ENCODE assay signal across 8 cellular contexts in the genomic region with DNA sequence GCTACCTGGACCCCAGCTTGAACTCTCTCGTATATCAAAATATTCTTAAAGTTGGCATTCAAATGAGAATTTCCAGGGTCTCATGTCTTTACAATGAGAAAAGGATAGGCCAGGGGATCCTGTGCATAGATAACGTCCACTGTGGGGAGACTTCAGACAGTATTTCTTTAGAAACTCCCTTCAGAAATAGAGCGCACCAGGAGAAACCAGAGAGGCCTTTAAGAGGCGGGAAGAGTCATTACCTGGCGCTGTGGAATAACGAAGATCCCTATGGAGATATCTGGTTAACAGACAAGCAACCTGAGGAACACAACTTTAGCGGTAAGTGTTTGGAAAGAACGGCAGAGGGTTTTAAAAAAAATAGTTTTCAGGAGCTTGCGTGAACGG. TPM values are rescaled to one million over a fixed set of nuclear protein-coding genes. Genes with fewer than 3 reads are reported as not detected.
DNase-seq lines count a peak whose midpoint lies in the region; ATAC-seq and TF ChIP-seq lines count a peak whose summit lies in the region.

No MANE protein-coding gene starts in this region.

- H3K36me3 Mint-ChIP-seq in activated T-cell treated with anti-CD3 and anti-CD28 coated beads, Interleukin-2, amount 50 U/mL, for 24 hours (ENCODE audit: low read depth) = no peaks in the 10 kb centered on the region

- H3K27ac ChIP-seq in prostate gland = no peak overlapping the region

- TF ChIP-seq POLR2A in prostate gland (IDR thresholded peaks at IDR 0.05) = no peak

- WGBS in prostate gland = 3% methylated on average over 10 of the region's 10 CpGs

- no peaks in the 10 kb centered on the region for H3K27me3 ChIP-seq in prostate gland (replicated peaks; ENCODE audit: insufficient read depth)

- no peaks in the 10 kb centered on the region for H3K4me1 ChIP-seq in prostate gland (replicated peaks)

- ATAC-seq in HG02938 (IDR thresholded peaks at IDR 0.05; ENCODE audit: unreplicated experiment) = peak; percentile 16

- H3K4me3 Mint-ChIP-seq in activated T-cell treated with anti-CD3 and anti-CD28 coated beads, Interleukin-2, amount 50 U/mL, for 24 hours = peak overlapping the region; percentile 87

- peak overlapping the region; percentile 20 to 31 for H3K4me3 ChIP-seq in prostate gland

- intact Hi-C loops in prostate gland (cut with DNase I) = no loop called here

- H3K27ac Mint-ChIP-seq in activated T-cell treated with anti-CD3 and anti-CD28 coated beads, Interleukin-2, amount 50 U/mL, for 24 hours = peak overlapping the region; percentile 92

- no peaks in the 10 kb centered on the region for H3K9me3 Mint-ChIP-seq in activated T-cell treated with anti-CD3 and anti-CD28 coated beads, Interleukin-2, amount 50 U/mL, for 24 hours

- no peak for DNase-seq in activated T-cell treated with anti-CD3 and anti-CD28 coated beads, Interleukin-2, amount 50 U/mL, for 24 hours
- DNase-seq in activated T-cell treated with anti-CD3 and anti-CD28 coated beads, Interleukin-2, amount 50 U/mL, for 48 hours = no peak
- DNase-seq in SK-N-DZ (ENCODE audit: low spot score) (peak; percentile 1), glomerular visceral epithelial cell (ENCODE audit: extremely low spot score) (peak; percentile 15), prostate gland (ENCODE audit: low spot score) (no peak), UCSD-AML1 (lab: John Stamatoyannopoulos, UW; ENCODE audit: unreplicated experiment) (no peak), NCI-H446 treated with DMSO at 0.1 percent for 48 hours (lab: John Stamatoyannopoulos, UW) (no peak)

- H3K4me1 Mint-ChIP-seq in activated T-cell treated with anti-CD3 and anti-CD28 coated beads, Interleukin-2, amount 50 U/mL, for 24 hours (ENCODE audit: low read depth) = peaks cover 29% of the 10 kb centered on the region

- H3K9me3 ChIP-seq in prostate gland = no peaks in the 10 kb centered on the region

- peaks cover 28% of the 10 kb centered on the region for H3K27me3 Mint-ChIP-seq in activated T-cell treated with anti-CD3 and anti-CD28 coated beads, Interleukin-2, amount 50 U/mL, for 24 hours

- TF ChIP-seq CTCF in prostate gland (IDR thresholded peaks at IDR 0.05) = no peak

- H3K36me3 ChIP-seq in prostate gland = no peaks in the 10 kb centered on the region

RNA-seq across cellular contexts. Expression of gene RADX, which starts 0.6 kb away (rescaled TPM):
- polyA plus RNA-seq in SK-N-DZ (2014; cell fraction: cytosol; rRNA removed) = 2.3 and 4.9 TPM in 2 replicates
- polyA plus RNA-seq in SK-N-DZ (2014; cell fraction: nucleus; rRNA removed) = 4.8 and 6.1 TPM in 2 replicates
- total RNA-seq in prostate gland = 1 to 10 TPM in 1 of 2 donors, under 1 TPM in 1; 0.96 to 7.9 TPM

Comparison
In these comparisons a context has a peak if more than half of its experiments do, and no peak if none do; other contexts are left out.
1. DNase-seq: peak in SK-N-DZ (single experiment) and glomerular visceral epithelial cell (single experiment); none in activated T-cell treated with anti-CD3 and anti-CD28 coated beads, Interleukin-2, amount 50 U/mL, for 24 hours (single experiment), activated T-cell treated with anti-CD3 and anti-CD28 coated beads, Interleukin-2, amount 50 U/mL, for 48 hours (0 of 2), prostate gland (single experiment), UCSD-AML1 (single experiment) and NCI-H446 treated with DMSO at 0.1 percent for 48 hours (single experiment).